8 cellular contexts compared by ENCODE assay signal in the genomic region with DNA sequence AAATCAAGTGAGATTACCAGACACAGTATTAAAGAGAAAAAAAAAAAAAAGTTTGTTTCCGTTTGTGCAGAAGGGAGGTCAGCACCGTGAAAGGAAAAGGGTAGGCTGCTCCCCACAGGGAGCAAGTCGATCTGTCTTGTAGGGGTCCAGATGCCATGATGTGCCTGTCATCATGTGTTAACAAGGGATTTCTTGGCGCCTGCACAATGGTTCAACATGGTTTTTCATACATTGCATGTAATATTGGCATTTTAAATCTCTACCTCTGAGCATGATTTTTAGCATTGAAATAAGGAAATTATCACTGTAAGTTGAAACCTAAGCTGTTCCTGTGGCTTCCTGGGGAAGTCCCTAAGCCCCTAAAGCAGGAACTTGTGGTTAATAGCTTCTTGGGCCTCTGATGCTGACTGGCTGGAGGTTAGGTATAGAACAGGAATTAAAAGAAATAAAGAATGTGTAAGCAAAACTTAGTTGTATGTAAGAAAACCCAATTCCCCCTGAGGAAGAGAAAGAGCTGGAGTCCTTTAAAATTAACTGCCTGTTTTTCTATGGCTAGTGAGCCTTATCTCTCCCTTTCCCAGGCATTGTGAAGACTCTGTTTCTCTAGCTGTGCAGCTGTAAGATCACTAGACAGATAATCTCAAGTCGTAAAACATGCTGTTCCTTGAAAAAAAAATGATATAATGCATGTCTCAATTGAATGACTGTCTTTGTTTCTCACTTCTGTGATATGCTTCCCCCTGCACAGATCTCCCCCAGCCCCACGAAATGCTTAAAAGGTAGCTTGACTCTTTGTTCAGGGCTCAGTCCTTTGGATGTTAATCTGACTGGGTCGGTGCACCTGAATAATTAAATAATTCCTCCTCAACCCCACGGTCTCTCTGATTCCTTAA.
DNase-seq lines count a peak whose midpoint lies in the region; ATAC-seq lines count a peak whose summit lies in the region.

No MANE protein-coding gene starts in this region.

- peak; percentile 61 for DNase-seq in T-helper 22 cell (ENCODE audit: low read depth)
- DNase-seq in effector CD4-positive, alpha-beta T cell: peak; percentile 60
- DNase-seq in cerebellar cortex (ENCODE audit: low spot score): no peak
- no peak for DNase-seq in COLO668 (lab: John Stamatoyannopoulos, UW; ENCODE audit: unreplicated experiment)

- peak; percentile 53 for ATAC-seq in GM18873 (IDR thresholded peaks at IDR 0.05; ENCODE audit: low FRiP score, unreplicated experiment)
- ATAC-seq in HG03066 (IDR thresholded peaks at IDR 0.05; ENCODE audit: low read depth, unreplicated experiment): peak; percentile 55
- no peak for ATAC-seq in HG03045 (IDR thresholded peaks at IDR 0.05; ENCODE audit: unreplicated experiment)

- H3K4me3 ChIP-seq in skin epidermis: peak overlapping the region in 1 of 7 experiments; percentile 2

- peak overlapping the region in 11 of 21 experiments; percentile 10 to 88 (median 72) for H3K27ac ChIP-seq in skin epidermis

Comparison
In these comparisons a context has a peak if more than half of its experiments do, and no peak if none do; other contexts are left out.
1. DNase-seq: peak in T-helper 22 cell (single experiment) and effector CD4-positive, alpha-beta T cell (single experiment); none in cerebellar cortex (single experiment) and COLO668 (single experiment).